ENCODE assay signal across 10 cellular contexts in the genomic region with DNA sequence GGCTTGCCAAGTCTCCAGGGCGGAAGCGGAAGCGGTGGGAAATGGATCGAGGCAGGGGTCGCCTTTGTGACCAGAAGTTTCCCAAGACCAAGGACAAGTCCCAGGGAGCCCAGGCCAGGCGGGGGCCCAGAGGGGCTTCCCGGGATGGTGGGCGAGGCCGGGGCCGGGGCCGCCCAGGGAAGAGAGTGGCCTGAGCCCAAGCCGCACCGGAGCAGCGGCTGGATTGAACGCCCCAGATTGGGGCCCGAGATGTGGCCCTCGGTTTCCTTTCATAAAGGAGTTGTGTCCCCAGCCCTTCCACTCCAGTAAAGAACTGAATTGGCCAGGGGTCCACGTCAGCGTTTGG. TPM values are rescaled to one million over a fixed set of nuclear protein-coding genes. Genes with fewer than 3 reads are reported as not detected.
A peak's percentile ranks its signal among the peaks of the same experiment; 100 is the strongest.
DNase-seq lines count a peak whose midpoint lies in the region; ATAC-seq lines count a peak whose summit lies in the region.
"Had no signal": no experiment of that assay in that cellular context is flagged by ENCODE, and none has a peak within 500 bp of the region (broad histone marks: within the 10 kb centered on the region; RNA-seq: fewer than 3 reads in every experiment).

No MANE protein-coding gene starts in this region.

- H3K36me3 ChIP-seq in BLaER1 (peaks cover 73% of the 10 kb centered on the region), H7 (replicated peaks; ENCODE audit: control insufficient read depth, insufficient read depth, low read length) (peaks cover 32% of the 10 kb centered on the region)

- peaks cover 75% of the 10 kb centered on the region for H3K4me1 Mint-ChIP-seq in activated naive CD8-positive, alpha-beta T cell treated with anti-CD3 and anti-CD28 coated beads, Interleukin-2, amount 50 U/mL, for 24 hours

- peak overlapping the region; percentile 79 for H3K4me3 Mint-ChIP-seq in activated naive CD8-positive, alpha-beta T cell treated with anti-CD3 and anti-CD28 coated beads, Interleukin-2, amount 50 U/mL, for 24 hours

- H3K9me3 Mint-ChIP-seq in activated naive CD8-positive, alpha-beta T cell treated with anti-CD3 and anti-CD28 coated beads, Interleukin-2, amount 50 U/mL, for 24 hours = no peaks in the 10 kb centered on the region

- H3K27ac Mint-ChIP-seq in activated naive CD8-positive, alpha-beta T cell treated with anti-CD3 and anti-CD28 coated beads, Interleukin-2, amount 50 U/mL, for 24 hours = peak overlapping the region; percentile 95

- peaks cover 71% of the 10 kb centered on the region for H3K36me3 Mint-ChIP-seq in activated naive CD8-positive, alpha-beta T cell treated with anti-CD3 and anti-CD28 coated beads, Interleukin-2, amount 50 U/mL, for 24 hours (ENCODE audit: low read depth)

- intact Hi-C loops in left ventricle myocardium superior (cut with micrococcal nuclease) = no loop called here

- peak overlapping the region; percentile 92 for H3K27ac ChIP-seq in BLaER1
- H3K27ac ChIP-seq: colonic mucosa had no signal

- H3K4me2 ChIP-seq in BLaER1 = peak overlapping the region; percentile 97

- H3K4me1 ChIP-seq in BLaER1 = peaks cover 85% of the 10 kb centered on the region

- H3K27me3 Mint-ChIP-seq in activated naive CD8-positive, alpha-beta T cell treated with anti-CD3 and anti-CD28 coated beads, Interleukin-2, amount 50 U/mL, for 24 hours = no peaks in the 10 kb centered on the region

- peak overlapping the region; percentile 62 for H3K4me3 ChIP-seq in BLaER1
- H3K4me3 ChIP-seq in H7 (ENCODE audit: insufficient read depth, low read depth, low read length) = no peak overlapping the region
- H3K4me3 ChIP-seq: colonic mucosa, stomach had no signal

- DNase-seq in H7 (peak; percentile 43), left ventricle myocardium superior (no peak), CD1c-positive myeloid dendritic cell (ENCODE audit: extremely low spot score) (no peak)
- DNase-seq in activated naive CD8-positive, alpha-beta T cell treated with anti-CD3 and anti-CD28 coated beads, Interleukin-2, amount 50 U/mL, for 24 hours = no peak
- DNase-seq: AML-193, colonic mucosa, NCI-H187, stomach had no signal

- no peaks in the 10 kb centered on the region for H3K27me3 ChIP-seq in BLaER1
- no peaks in the 10 kb centered on the region for H3K27me3 ChIP-seq in H7 (ENCODE audit: control insufficient read depth, insufficient read depth, low read length)
- H3K27me3 ChIP-seq: colonic mucosa, stomach had no signal

- H4K20me1 ChIP-seq in BLaER1 = peaks cover 39% of the 10 kb centered on the region

- peak overlapping the region; percentile 78 for H3K9ac ChIP-seq in BLaER1

- H3K9me3 ChIP-seq in BLaER1 = no peaks in the 10 kb centered on the region
- H3K9me3 ChIP-seq: colonic mucosa, stomach had no signal

- ATAC-seq in activated naive CD8-positive, alpha-beta T cell treated with anti-CD3 and anti-CD28 coated beads, Interleukin-2, amount 50 U/mL, for 24 hours = no peak
- ATAC-seq in left ventricle myocardium superior = no peak
- no peak for ATAC-seq in GM18909 (IDR thresholded peaks at IDR 0.05; ENCODE audit: poor library complexity, unreplicated experiment)

RNA-seq across cellular contexts. Expression of a gene that starts 0.5 kb away (rescaled TPM):
- total RNA-seq in H7 (2014; rRNA removed; shearing (Covaris generic)) = 0.87 and 6.2 TPM in 2 replicates
- total RNA-seq in left ventricle myocardium superior = 4.2 TPM

RNA-seq across cellular contexts. Expression of a gene that starts 4.8 kb away (rescaled TPM):
- total RNA-seq in H7 (2014; rRNA removed; shearing (Covaris generic)) = 52.9 and 54.4 TPM in 2 replicates
- total RNA-seq in left ventricle myocardium superior = 21.4 TPM

RNA-seq across cellular contexts. Expression of a gene that starts 8.5 kb away (rescaled TPM):
- total RNA-seq in H7 (2014; rRNA removed; shearing (Covaris generic)) = 0.15 TPM in 1 of 2 replicates, not detected in the other
- total RNA-seq in left ventricle myocardium superior = not detected

RNA-seq across cellular contexts. Expression of a gene that starts 8.8 kb away (rescaled TPM):
- total RNA-seq in H7 (2014; rRNA removed; shearing (Covaris generic)) = 354 and 376 TPM in 2 replicates
- total RNA-seq in left ventricle myocardium superior = 179 TPM

RNA-seq across cellular contexts. Expression of a gene that starts 24.8 kb away (rescaled TPM):
- total RNA-seq in H7 (2014; rRNA removed; shearing (Covaris generic)) = 14.4 and 20.4 TPM in 2 replicates
- 8.2 TPM for total RNA-seq in left ventricle myocardium superior
